ENCODE assay signal across 8 cellular contexts in genomic region chr19:45469132-45469834, GRCh38. TPM values are rescaled to one million over a fixed set of nuclear protein-coding genes. Genes with fewer than 3 reads are reported as not detected.
A peak's percentile ranks its signal among the peaks of the same experiment; 100 is the strongest.
DNase-seq lines count a peak whose midpoint lies in the region; TF ChIP-seq lines count a peak whose summit lies in the region.

No MANE protein-coding gene starts in this region.

- H4K20me1 ChIP-seq in osteoblast (ENCODE audit: insufficient read depth, low read length) = peaks cover 5% of the 10 kb centered on the region

- WGBS in testis, 2 donors = 0 to 1% methylated on average over 47 to 55 of the region's 60 CpGs

- H3K4me2 ChIP-seq in osteoblast (ENCODE audit: insufficient read depth, low read length) = peak overlapping the region; percentile 100

- H3K9me3 ChIP-seq in SK-N-MC (ENCODE audit: low read depth, low read length) (no peaks in the 10 kb centered on the region), osteoblast (ENCODE audit: low read depth, low read length) (no peaks in the 10 kb centered on the region), testis (no peaks in the 10 kb centered on the region)

- H3K36me3 ChIP-seq in SK-N-MC (ENCODE audit: insufficient read depth, low read length) = no peaks in the 10 kb centered on the region
- peaks cover 8% of the 10 kb centered on the region for H3K36me3 ChIP-seq in osteoblast (ENCODE audit: insufficient read depth, low read length)
- H3K36me3 ChIP-seq in testis (ENCODE audit: low read depth, missing control alignments) = no peaks in the 10 kb centered on the region

- peaks cover 14% of the 10 kb centered on the region for H3K36me3 Mint-ChIP-seq in HFFc6 (ENCODE audit: low read depth)
- peaks cover 16% of the 10 kb centered on the region for H3K36me3 Mint-ChIP-seq in activated naive CD4-positive, alpha-beta T cell treated with anti-CD3 and anti-CD28 coated beads, Interleukin-2, amount 50 U/mL, for 24 hours

- peaks cover 45% of the 10 kb centered on the region for H3K79me2 ChIP-seq in osteoblast (ENCODE audit: insufficient read depth, low read length)

- intact Hi-C loops in testis (cut with DNase I; ENCODE audit: low total_unique reads) = no loop called here

- peak; percentile 37 for TF ChIP-seq CTCF in HFFc6 (IDR thresholded peaks at IDR 0.05)
- no peak for TF ChIP-seq CTCF in NB4 (IDR thresholded peaks at IDR 0.05; ENCODE audit: low read depth, low read length)
- TF ChIP-seq CTCF in osteoblast (IDR thresholded peaks at IDR 0.05; ENCODE audit: extremely low read depth, low read depth, low read length) = no peak
- no peak for TF ChIP-seq CTCF in testis (IDR thresholded peaks at IDR 0.05)

- no peak overlapping the region for H2AFZ ChIP-seq in osteoblast (ENCODE audit: low read length)

- peaks cover 64% of the 10 kb centered on the region for H3K27me3 Mint-ChIP-seq in HFFc6 (ENCODE audit: insufficient read depth)
- H3K27me3 Mint-ChIP-seq in activated naive CD4-positive, alpha-beta T cell treated with anti-CD3 and anti-CD28 coated beads, Interleukin-2, amount 50 U/mL, for 24 hours = peaks cover 6% of the 10 kb centered on the region

- H3K27me3 ChIP-seq in osteoblast (ENCODE audit: insufficient read depth, low read length) (no peaks in the 10 kb centered on the region), testis (no peaks in the 10 kb centered on the region)

- H3K4me1 ChIP-seq in osteoblast (ENCODE audit: insufficient read depth, low read length) (peaks cover 21% of the 10 kb centered on the region), testis (peaks cover 22% of the 10 kb centered on the region)

- peak overlapping the region; percentile 70 for H3K9ac ChIP-seq in SK-N-MC (ENCODE audit: insufficient read length)

- peak overlapping the region; percentile 89 for H3K4me3 Mint-ChIP-seq in HFFc6
- H3K4me3 Mint-ChIP-seq in activated naive CD4-positive, alpha-beta T cell treated with anti-CD3 and anti-CD28 coated beads, Interleukin-2, amount 50 U/mL, for 24 hours = peak overlapping the region; percentile 92

- peak overlapping the region; percentile 71 for H3K27ac ChIP-seq in SK-N-MC
- H3K27ac ChIP-seq in osteoblast (ENCODE audit: low read depth, low read length) = peak overlapping the region; percentile 97
- H3K27ac ChIP-seq in testis = peak overlapping the region; percentile 91 to 93

- peaks cover 43% of the 10 kb centered on the region for H3K9me3 Mint-ChIP-seq in HFFc6
- H3K9me3 Mint-ChIP-seq in activated naive CD4-positive, alpha-beta T cell treated with anti-CD3 and anti-CD28 coated beads, Interleukin-2, amount 50 U/mL, for 24 hours = no peaks in the 10 kb centered on the region

- peak overlapping the region; percentile 93 for H3K27ac Mint-ChIP-seq in HFFc6
- H3K27ac Mint-ChIP-seq in activated naive CD4-positive, alpha-beta T cell treated with anti-CD3 and anti-CD28 coated beads, Interleukin-2, amount 50 U/mL, for 24 hours = peak overlapping the region; percentile 90

- DNase-seq in GF-D8 (lab: John Stamatoyannopoulos, UW) (peak; percentile 89), HFFc6 (peak; percentile 86), NB4 (ENCODE audit: low read depth) (peak; percentile 93), SK-N-MC (ENCODE audit: low read depth, low spot score) (peak; percentile 57), globus pallidus (ENCODE audit: low spot score) (peak; percentile 82), osteoblast (ENCODE audit: insufficient read length, low spot score, missing footprints) (peak; percentile 99), testis (peak; percentile 95)

- peaks cover 54% of the 10 kb centered on the region for H3K4me1 Mint-ChIP-seq in HFFc6 (ENCODE audit: low read depth)
- peaks cover 25% of the 10 kb centered on the region for H3K4me1 Mint-ChIP-seq in activated naive CD4-positive, alpha-beta T cell treated with anti-CD3 and anti-CD28 coated beads, Interleukin-2, amount 50 U/mL, for 24 hours

- TF ChIP-seq POLR2A in NB4 (IDR thresholded peaks at IDR 0.05; ENCODE audit: extremely low read depth, insufficient read length) (peak; percentile 51), testis (IDR thresholded peaks at IDR 0.05) (no peak)

- H3K4me3 ChIP-seq in NB4 (ENCODE audit: low read depth, low read length) (peak overlapping the region; percentile 67), SK-N-MC (peak overlapping the region; percentile 95), osteoblast (ENCODE audit: insufficient read depth, low read length) (peak overlapping the region; percentile 95), testis (peak overlapping the region; percentile 70 to 86)

RNA-seq across cellular contexts. Expression of gene FOSB, which starts 1.5 kb away (rescaled TPM):
- total RNA-seq in HFFc6 (2021; fragmentation: NEBNext Ultra II Directional; extraction: Animal tissue kit (Norgen Biotek cat#: 25700)) = 10 to 100 TPM; 35.0 to 71.5 (median 62.9) TPM
- total RNA-seq in osteoblast (3.3 and 3.8 TPM in 2 replicates), testis (1 to 10 TPM; 1.2 to 3.9 TPM)
- polyA plus RNA-seq in testis (ENCODE audit: insufficient read depth, low read depth, low replicate concordance) = 22.7 TPM

RNA-seq across cellular contexts. Expression of gene RTN2, which starts 27.6 kb away (rescaled TPM):
- 10 to 100 TPM; 10.3 to 21.3 (median 13.8) TPM for total RNA-seq in HFFc6 (2021; fragmentation: NEBNext Ultra II Directional; extraction: Animal tissue kit (Norgen Biotek cat#: 25700))
- total RNA-seq in osteoblast (6.2 TPM in 2 replicates), testis (1 to 10 TPM; 5.2 to 5.3 TPM)
- 4.2 TPM for polyA plus RNA-seq in testis (ENCODE audit: insufficient read depth, low read depth, low replicate concordance)

RNA-seq across cellular contexts. Expression of gene PPM1N, which starts 29.0 kb away (rescaled TPM):
- total RNA-seq in HFFc6 (2021; fragmentation: NEBNext Ultra II Directional; extraction: Animal tissue kit (Norgen Biotek cat#: 25700)) = 1 to 10 TPM in 4 of 6 experiments, under 1 TPM in 2; 0.80 to 1.3 (median 1.1) TPM
- 0.29 and 0.36 TPM in 2 replicates for total RNA-seq in osteoblast
- 1 to 10 TPM; 1.9 to 2.3 TPM for total RNA-seq in testis
- 3.4 TPM for polyA plus RNA-seq in testis (ENCODE audit: insufficient read depth, low read depth, low replicate concordance)

RNA-seq across cellular contexts. Expression of gene VASP, which starts 38.0 kb away (rescaled TPM):
- total RNA-seq in HFFc6 (2021; fragmentation: NEBNext Ultra II Directional; extraction: Animal tissue kit (Norgen Biotek cat#: 25700)) = 100 to 1,000 TPM; 179 to 199 (median 185) TPM
- total RNA-seq in osteoblast (50.1 and 71.3 TPM in 2 replicates), testis (10 to 100 TPM; 52.7 to 57.9 TPM)
- polyA plus RNA-seq in testis (ENCODE audit: insufficient read depth, low read depth, low replicate concordance) = 37.7 TPM

RNA-seq across cellular contexts. Expression of gene ERCC1, which starts 45.6 kb away (rescaled TPM):
- 100 to 1,000 TPM; 106 to 129 (median 117) TPM for total RNA-seq in HFFc6 (2021; fragmentation: NEBNext Ultra II Directional; extraction: Animal tissue kit (Norgen Biotek cat#: 25700))
- total RNA-seq in osteoblast (88.4 and 96.3 TPM in 2 replicates), testis (10 to 100 TPM; 71.8 to 95.7 TPM)
- polyA plus RNA-seq in testis (ENCODE audit: insufficient read depth, low read depth, low replicate concordance) = 112 TPM

Comparison
In these comparisons a context has a peak if more than half of its experiments do, and no peak if none do; other contexts are left out.
1. Peak in every context shown above with its lines: DNase-seq, H3K4me3 ChIP-seq and H3K27ac ChIP-seq.